8 cellular contexts compared by ENCODE assay signal in genomic region chr11:120564573-120565301, GRCh38. TPM values are rescaled to one million over a fixed set of nuclear protein-coding genes. Genes with fewer than 3 reads are reported as not detected.
DNase-seq lines count a peak whose midpoint lies in the region; ATAC-seq, FAIRE-seq and TF ChIP-seq lines count a peak whose summit lies in the region.

No MANE protein-coding gene starts in this region.

- ATAC-seq in GM19463 (IDR thresholded peaks at IDR 0.05; ENCODE audit: unreplicated experiment) = peak; percentile 70
- ATAC-seq in CD8-positive, alpha-beta T cell = no peak

- H2AFZ ChIP-seq in keratinocyte (ENCODE audit: control insufficient read depth, low read length) = peak overlapping the region; percentile 60

- peaks cover 0 to 3% (median 0%) of the 10 kb centered on the region in 7 donors for H3K9me3 Mint-ChIP-seq in CD14-positive monocyte
- H3K9me3 Mint-ChIP-seq in CD8-positive, alpha-beta T cell = no peaks in the 10 kb centered on the region

- H3K36me3 ChIP-seq in ES-I3 (ENCODE audit: insufficient read depth, low read length) = no peaks in the 10 kb centered on the region
- H3K36me3 ChIP-seq in bronchial epithelial cell (ENCODE audit: control insufficient read depth, insufficient read depth, low read length) = no peaks in the 10 kb centered on the region
- no peaks in the 10 kb centered on the region for H3K36me3 ChIP-seq in keratinocyte (ENCODE audit: control insufficient read depth in 2 of 2, extremely low read depth in 1 of 2, insufficient read depth in 2 of 2, low read length in 2 of 2)
- H3K36me3 ChIP-seq in CD8-positive, alpha-beta T cell (ENCODE audit: insufficient read depth, low read length) = no peaks in the 10 kb centered on the region

- peak overlapping the region; percentile 62 for H3K9ac ChIP-seq in ES-I3 (ENCODE audit: low read depth, low read length)
- no peak overlapping the region for H3K9ac ChIP-seq in keratinocyte (ENCODE audit: control insufficient read depth, extremely low read depth, insufficient read depth, low read length)

- H3K27ac Mint-ChIP-seq in CD14-positive monocyte = no peak overlapping the region
- no peak overlapping the region for H3K27ac Mint-ChIP-seq in CD8-positive, alpha-beta T cell

- peaks cover 35 to 66% (median 42%) of the 10 kb centered on the region in 3 donors for H3K27me3 Mint-ChIP-seq in CD14-positive monocyte (ENCODE audit: low read depth in 3 of 3)
- H3K27me3 Mint-ChIP-seq in CD8-positive, alpha-beta T cell (ENCODE audit: low read depth) = peaks cover 41% of the 10 kb centered on the region

- H3K27ac ChIP-seq in keratinocyte (ENCODE audit: control insufficient read depth, insufficient read depth, low read length) = no peak overlapping the region
- no peak overlapping the region for H3K27ac ChIP-seq in CD8-positive, alpha-beta T cell (ENCODE audit: low read depth, low read length)

- no peaks in the 10 kb centered on the region for H3K79me2 ChIP-seq in keratinocyte (ENCODE audit: control insufficient read depth, insufficient read depth, low read length)

- H3K4me1 Mint-ChIP-seq in CD14-positive monocyte = no peaks in the 10 kb centered on the region
- H3K4me1 Mint-ChIP-seq in CD8-positive, alpha-beta T cell (ENCODE audit: low read depth) = peaks cover 3% of the 10 kb centered on the region

- peaks cover 5% of the 10 kb centered on the region for H3K27me3 ChIP-seq in bronchial epithelial cell (ENCODE audit: control insufficient read depth, insufficient read depth, low read length)
- peaks cover 32% of the 10 kb centered on the region for H3K27me3 ChIP-seq in keratinocyte (ENCODE audit: control insufficient read depth, extremely low read depth, insufficient read depth, low read length)
- no peaks in the 10 kb centered on the region for H3K27me3 ChIP-seq in CD8-positive, alpha-beta T cell (ENCODE audit: insufficient read depth, low read length)

- intact Hi-C loops in CD14-positive monocyte (cut with micrococcal nuclease) = no loop called here
- intact Hi-C loops in CD8-positive, alpha-beta T cell (cut with DNase I, micrococcal nuclease) = no loop called here

- dilution Hi-C loops in keratinocyte (cut with MboI; ENCODE audit: extremely low pct_ligation_motif_present, low sequenced_read_pairs) = no loop called here

- peak overlapping the region; percentile 52 for H3K4me2 ChIP-seq in keratinocyte (ENCODE audit: control insufficient read depth, extremely low read depth, insufficient read depth, low read depth, low read length)

- peak overlapping the region in 1 of 2 donors; percentile 60 for H3K4me3 Mint-ChIP-seq in CD14-positive monocyte
- H3K4me3 Mint-ChIP-seq in CD8-positive, alpha-beta T cell = no peak overlapping the region

- TF ChIP-seq CTCF in bronchial epithelial cell (IDR thresholded peaks at IDR 0.05; ENCODE audit: insufficient read depth, low read length, severe bottlenecking) (peak; percentile 37), keratinocyte (optimal IDR thresholded peaks at IDR 0.05 in 1 of 3, IDR thresholded peaks at IDR 0.05 in 1 of 3, conservative IDR thresholded peaks at IDR 0.05 in 1 of 3; ENCODE audit: extremely low read depth in 1 of 3, insufficient read depth in 2 of 3, low read length in 3 of 3) (peak in 2 of 3 experiments; percentile 13 to 62), CD14-positive monocyte (IDR thresholded peaks at IDR 0.05) (no peak)
- TF ChIP-seq CTCF in CD8-positive, alpha-beta T cell (IDR thresholded peaks at IDR 0.05) = no peak

- H3K4me3 ChIP-seq in bronchial epithelial cell (ENCODE audit: low read depth, low read length) (peak overlapping the region; percentile 26), keratinocyte (ENCODE audit: control insufficient read depth in 2 of 3, extremely low read depth in 1 of 3, insufficient read depth in 2 of 3, low read depth in 1 of 3, low read length in 3 of 3) (peak overlapping the region in 1 of 3 experiments; percentile 38)
- H3K4me3 ChIP-seq in CD8-positive, alpha-beta T cell (ENCODE audit: low read depth, low read length) = no peak overlapping the region

- POLR2A ChIA-PET in CD8-positive, alpha-beta T cell (lab: Charles Lee) = no interaction called here

- H3K4me1 ChIP-seq in ES-I3 (ENCODE audit: insufficient read depth, low read length) (peaks cover 29% of the 10 kb centered on the region), keratinocyte (ENCODE audit: control insufficient read depth, extremely low read depth, insufficient read depth, low read length) (peaks cover 16% of the 10 kb centered on the region)
- no peaks in the 10 kb centered on the region for H3K4me1 ChIP-seq in CD8-positive, alpha-beta T cell (ENCODE audit: insufficient read depth, low read length)

- CTCF ChIA-PET in CD8-positive, alpha-beta T cell (lab: Charles Lee) = interaction anchor here (0.6 kb wide), 1 partner anchor 805 kb away, joined by 3 read pairs; no protein-coding TSS in a partner anchor

- no peaks in the 10 kb centered on the region for H3K36me3 Mint-ChIP-seq in CD14-positive monocyte
- no peaks in the 10 kb centered on the region for H3K36me3 Mint-ChIP-seq in CD8-positive, alpha-beta T cell

- H3K9me3 ChIP-seq in ES-I3 (ENCODE audit: control insufficient read depth, insufficient read depth, low read length) (no peaks in the 10 kb centered on the region), keratinocyte (ENCODE audit: control insufficient read depth, low read depth, low read length) (no peaks in the 10 kb centered on the region)
- no peaks in the 10 kb centered on the region for H3K9me3 ChIP-seq in CD8-positive, alpha-beta T cell (ENCODE audit: low read length)

- DNase-seq in KBM-7 (peak; percentile 19), bronchial epithelial cell (ENCODE audit: low read depth) (peak; percentile 15), keratinocyte (ENCODE audit: low read depth, low spot score) (no peak), CD14-positive monocyte (ENCODE audit: low spot score) (no peak)
- peak; percentile 15 for DNase-seq in stimulated activated CD4-positive, alpha-beta T cell treated with anti-CD3 and anti-CD28 coated beads, Interleukin-4, amount 100 ng/mL, for 1 hour
- DNase-seq in CD8-positive, alpha-beta T cell = no peak

- H3K9me1 ChIP-seq in keratinocyte (ENCODE audit: control insufficient read depth, extremely low read depth, insufficient read depth, low read length) = no peaks in the 10 kb centered on the region

- FAIRE-seq in bronchial epithelial cell (lab: Jason Lieb, UNC) = no peak
- FAIRE-seq in keratinocyte (lab: Jason Lieb, UNC) = no peak

- no peaks in the 10 kb centered on the region for H4K20me1 ChIP-seq in keratinocyte (ENCODE audit: control insufficient read depth, extremely low read depth, insufficient read depth, low read length)

- in situ Hi-C loops in KBM-7 (cut with MboI; ENCODE audit: low pct_unique_long_range_greater_than_20kb, low sequenced_read_pairs) = no loop called here

RNA-seq across cellular contexts. Expression of gene GRIK4, which starts 53.2 kb away (rescaled TPM):
- not detected in 2 replicates for total RNA-seq in bronchial epithelial cell
- polyA plus RNA-seq in keratinocyte (not detected in 3 replicates), CD14-positive monocyte (not detected)
- not detected for polyA plus RNA-seq in keratinocyte (2011; ENCODE audit: low read depth)
- not detected in 2 replicates for polyA plus RNA-seq in keratinocyte (2011; cell fraction: cytosol; rRNA removed)
- not detected in 2 replicates for polyA plus RNA-seq in keratinocyte (2011; cell fraction: nucleus; rRNA removed)
- polyA plus RNA-seq in keratinocyte (2012; ENCODE audit: low replicate concordance) = not detected in 2 replicates
- polyA minus RNA-seq in keratinocyte = not detected in 3 replicates
- not detected for polyA minus RNA-seq in keratinocyte (2011; cell fraction: cytosol; rRNA and poly(A)+ RNA removed)
- polyA minus RNA-seq in keratinocyte (2011; cell fraction: nucleus; rRNA and poly(A)+ RNA removed) = not detected in 2 replicates
- not detected for total RNA-seq in CD8-positive, alpha-beta T cell

Comparison
In these comparisons a context has a peak if more than half of its experiments do, and no peak if none do; other contexts are left out.
1. DNase-seq: peak in KBM-7 (single experiment), bronchial epithelial cell (single experiment) and stimulated activated CD4-positive, alpha-beta T cell treated with anti-CD3 and anti-CD28 coated beads, Interleukin-4, amount 100 ng/mL, for 1 hour (single experiment); none in keratinocyte (single experiment), CD14-positive monocyte (single experiment) and CD8-positive, alpha-beta T cell (0 of 7).
2. CTCF ChIP-seq: peak in bronchial epithelial cell (single experiment) and keratinocyte (2 of 3); none in CD14-positive monocyte (single experiment) and CD8-positive, alpha-beta T cell (single experiment).